Comparison of ENCODE assay signal across 28 cellular contexts in the genomic region with DNA sequence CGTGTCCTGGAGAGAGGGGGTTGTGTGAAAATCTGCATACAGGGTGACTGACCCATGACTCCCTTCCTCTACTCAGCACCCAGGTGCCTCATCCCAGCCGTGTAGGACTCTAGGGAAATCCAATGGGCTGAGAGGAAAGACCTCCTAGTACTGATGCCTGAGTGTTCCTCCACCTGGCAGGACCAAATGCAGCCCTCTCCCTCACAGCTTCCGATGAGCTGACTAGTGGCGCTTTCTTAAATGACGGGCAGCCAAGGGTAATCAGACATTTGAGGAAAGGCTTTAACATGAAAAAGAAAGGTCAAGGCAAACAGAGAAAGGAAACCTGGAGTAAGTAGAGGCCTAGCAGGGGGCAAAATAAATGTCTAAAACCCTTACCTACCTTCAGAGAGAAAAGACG. TPM values are rescaled to one million over a fixed set of nuclear protein-coding genes. Genes with fewer than 3 reads are reported as not detected.
"Had no signal": no experiment of that assay in that cellular context is flagged by ENCODE, and none has a peak within 500 bp of the region (broad histone marks: within the 10 kb centered on the region; RNA-seq: fewer than 3 reads in every experiment).

No MANE protein-coding gene starts in this region.

- H3K9me3 ChIP-seq: lower lobe of right lung, prostate gland, right atrium auricular region, thyroid gland had no signal

- H3K4me2 ChIP-seq: smooth muscle cell had no signal

- H3K4me3 Mint-ChIP-seq: effector memory CD8-positive, alpha-beta T cell; immature natural killer cell; natural killer cell; stimulated activated naive CD8-positive, alpha-beta T cell treated with anti-CD3 and anti-CD28 coated beads, Interleukin-15, amount 100 ng/mL, for 72 hours had no signal

- H3K4me1 ChIP-seq: lower lobe of right lung, prostate gland, right atrium auricular region had no signal

- H3K27ac Mint-ChIP-seq: effector memory CD8-positive, alpha-beta T cell; immature natural killer cell; natural killer cell; stimulated activated naive CD8-positive, alpha-beta T cell treated with anti-CD3 and anti-CD28 coated beads, Interleukin-15, amount 100 ng/mL, for 72 hours had no signal

- H3K36me3 ChIP-seq: lower lobe of right lung, prostate gland, right atrium auricular region, thyroid gland had no signal

- H3K4me1 Mint-ChIP-seq: immature natural killer cell, natural killer cell had no signal

- H3K9me3 Mint-ChIP-seq: effector memory CD8-positive, alpha-beta T cell; immature natural killer cell; natural killer cell; stimulated activated naive CD8-positive, alpha-beta T cell treated with anti-CD3 and anti-CD28 coated beads, Interleukin-15, amount 100 ng/mL, for 72 hours had no signal

- ATAC-seq: effector memory CD8-positive, alpha-beta T cell; left colon; left ventricle myocardium superior; lower lobe of right lung; natural killer cell; sciatic nerve; stimulated activated naive CD8-positive, alpha-beta T cell treated with anti-CD3 and anti-CD28 coated beads, Interleukin-15, amount 100 ng/mL, for 72 hours had no signal

- H3K27me3 ChIP-seq: right atrium auricular region, thyroid gland had no signal

- FAIRE-seq: frontal cortex had no signal

- H3K36me3 Mint-ChIP-seq: immature natural killer cell, natural killer cell had no signal

- DNase-seq: dermis blood vessel endothelial cell; effector memory CD8-positive, alpha-beta T cell; immature natural killer cell; islet precursor cell; kidney glomerular epithelial cell; left colon; left ventricle myocardium superior; lower lobe of right lung; natural killer cell; nucleus accumbens; stimulated activated CD4-positive, alpha-beta T cell treated with anti-CD3 and anti-CD28 coated beads, Interleukin-12 subunit alpha, Interleukin-12 subunit beta, amount 100 ng/mL, for 4 hours; stimulated activated CD4-positive, alpha-beta T cell treated with anti-CD3 and anti-CD28 coated beads, Interleukin-1b, Interleukin-23, amount 100 ng/mL, for 48 hours; stimulated activated CD4-positive, alpha-beta T cell treated with anti-CD3 and anti-CD28 coated beads, Interleukin-4, amount 100 ng/mL, for 1 hour; stimulated activated CD8-positive, alpha-beta memory T cell treated with anti-CD3 and anti-CD28 coated beads, Interleukin-4, amount 100 ng/mL, for 48 hours; stimulated activated naive CD4-positive, alpha-beta T cell; stimulated activated naive CD8-positive, alpha-beta T cell treated with anti-CD3 and anti-CD28 coated beads, Interleukin-15, amount 100 ng/mL, for 72 hours; thyroid gland; trophoblast cell had no signal

- H3K27ac ChIP-seq: coronary artery, lower lobe of right lung, prostate gland, right atrium auricular region, thyroid gland had no signal

- H3K4me3 ChIP-seq: coronary artery, lower lobe of right lung, prostate gland, right atrium auricular region, smooth muscle cell, thyroid gland had no signal

RNA-seq across cellular contexts. Expression of a gene that starts 5.0 kb away (rescaled TPM):
- total RNA-seq: fibroblast of villous mesenchyme, frontal cortex, left colon, natural killer cell, osteocyte, prostate gland, right atrium auricular region, temporal lobe, urinary bladder had no signal
- polyA plus RNA-seq: immature natural killer cell, smooth muscle cell had no signal

RNA-seq across cellular contexts. Expression of a gene that starts 19.1 kb away (rescaled TPM):
- total RNA-seq: dermis blood vessel endothelial cell, osteocyte, smooth muscle cell had no signal
- polyA plus RNA-seq: immature natural killer cell had no signal
